35 cellular contexts compared by ENCODE assay signal in genomic region chr18:4582677-4583076, GRCh38.
"Had no signal": no experiment of that assay in that cellular context is flagged by ENCODE, and none has a peak within 500 bp of the region (broad histone marks: within the 10 kb centered on the region; RNA-seq: fewer than 3 reads in every experiment).

No MANE protein-coding gene starts in this region.

- H3K4me3 ChIP-seq: MG63 had no signal

- DNase-seq: Karpas-422, Kasumi-1, MG63, MM.1S, MV-4-11, NCI-H1048, NCI-H1092, NCI-H1092 treated with DMSO at 0.1 percent for 48 hours, NCI-H1105, NCI-H1105 treated with DMSO at 0.1 percent for 48 hours, NCI-H1417, NCI-H1417 treated with DMSO at 0.1 percent for 48 hours, NCI-H1436, NCI-H1436 treated with DMSO at 0.1 percent for 48 hours, NCI-H146, NCI-H1694, NCI-H1694 treated with DMSO at 0.1 percent for 48 hours, NCI-H187, NCI-H187 treated with DMSO at 0.1 percent for 48 hours, NCI-H1930, NCI-H2029, NCI-H2029 treated with DMSO at 0.1 percent for 48 hours, NCI-H2081, NCI-H2081 treated with DMSO at 0.1 percent for 48 hours, NCI-H2107, NCI-H2171, NCI-H2171 treated with DMSO at 0.1 percent for 48 hours, NCI-H2227 treated with DMSO at 0.1 percent for 48 hours, NCI-H226, NCI-H345, NCI-H446, NCI-H446 treated with DMSO at 0.1 percent for 48 hours, NCI-H510A, NCI-H510A treated with DMSO at 0.1 percent for 48 hours had no signal

- H3K4me2 ChIP-seq: KMS-11 had no signal

- H3K9ac ChIP-seq: KMS-11 had no signal

- H3K36me3 ChIP-seq: MG63 had no signal

- H3K27ac ChIP-seq: KMS-11 had no signal

- H3K27me3 ChIP-seq: MG63 had no signal

- H3K9me3 ChIP-seq: MG63 had no signal
